22 cellular contexts compared by ENCODE assay signal in genomic region chr3:42130329-42131070, GRCh38. TPM values are rescaled to one million over a fixed set of nuclear protein-coding genes. Genes with fewer than 3 reads are reported as not detected.
DNase-seq lines count a peak whose midpoint lies in the region; ATAC-seq and TF ChIP-seq lines count a peak whose summit lies in the region.
"Had no signal": no experiment of that assay in that cellular context is flagged by ENCODE, and none has a peak within 500 bp of the region (broad histone marks: within the 10 kb centered on the region; RNA-seq: fewer than 3 reads in every experiment).

No MANE protein-coding gene starts in this region.

- ATAC-seq in lower lobe of right lung = peak; percentile 65 to 87
- no peak for ATAC-seq in GM21737 (IDR thresholded peaks at IDR 0.05; ENCODE audit: unreplicated experiment)
- ATAC-seq: T-helper 17 cell had no signal

- TF ChIP-seq CTCF in breast epithelium (IDR thresholded peaks at IDR 0.05) = no peak
- TF ChIP-seq CTCF in MCF 10A (IDR thresholded peaks at IDR 0.05; ENCODE audit: unreplicated experiment) = no peak
- no peak for TF ChIP-seq CTCF in mammary epithelial cell (conservative IDR thresholded peaks at IDR 0.05 in 1 of 2, IDR thresholded peaks at IDR 0.05 in 1 of 2; ENCODE audit: extremely low read depth in 1 of 2, insufficient read depth in 1 of 2, low read depth in 1 of 2, low read length in 2 of 2)
- TF ChIP-seq CTCF in lower lobe of right lung (IDR thresholded peaks at IDR 0.05) = no peak
- TF ChIP-seq CTCF in type B pancreatic cell (conservative IDR thresholded peaks at IDR 0.05) = no peak

- H3K4me2 ChIP-seq in mammary epithelial cell (ENCODE audit: insufficient read depth, low read depth, low read length) = no peak overlapping the region

- in situ Hi-C loops in mammary epithelial cell (cut with MboI; ENCODE audit: low sequenced_read_pairs in 2 of 2) = no loop called here

- no peaks in the 10 kb centered on the region for H3K9me3 Mint-ChIP-seq in MCF 10A (ENCODE audit: unreplicated experiment)
- no peaks in the 10 kb centered on the region for H3K9me3 Mint-ChIP-seq in type B pancreatic cell
- H3K9me3 Mint-ChIP-seq: activated T-helper 1 cell treated with anti-CD3 and anti-CD28 coated beads, Interleukin-12 subunit alpha, Interleukin-12 subunit beta, Interleukin-2, Interleukin-4 antibody, amounts not matched to agents 30 ng/mL and 10 ng/mL and 1 ng/mL, durations not matched to agents 14 hours and 24 hours and 36 hours; neural crest cell had no signal

- H3K4me1 Mint-ChIP-seq in MCF 10A (ENCODE audit: insufficient read depth, unreplicated experiment) (peaks cover 15% of the 10 kb centered on the region), type B pancreatic cell (ENCODE audit: unreplicated experiment) (peaks cover 8% of the 10 kb centered on the region)

- H3K4me3 Mint-ChIP-seq in MCF 10A (ENCODE audit: unreplicated experiment) = no peak overlapping the region
- no peak overlapping the region for H3K4me3 Mint-ChIP-seq in type B pancreatic cell
- H3K4me3 Mint-ChIP-seq: activated T-helper 1 cell treated with anti-CD3 and anti-CD28 coated beads, Interleukin-12 subunit alpha, Interleukin-12 subunit beta, Interleukin-2, Interleukin-4 antibody, amounts not matched to agents 30 ng/mL and 10 ng/mL and 1 ng/mL, durations not matched to agents 14 hours and 24 hours and 36 hours; neural crest cell; T-helper 17 cell had no signal

- no peak overlapping the region for H3K9ac ChIP-seq in mammary epithelial cell (ENCODE audit: insufficient read depth, low read length)

- DNase-seq in breast epithelium (ENCODE audit: low spot score in 2 of 2) (no peak), MCF 10A (ENCODE audit: unreplicated experiment) (no peak), mammary epithelial cell (no peak), lower lobe of right lung (no peak), type B pancreatic cell (ENCODE audit: extremely low spot score, unreplicated experiment) (no peak), NCI-H1930 (lab: John Stamatoyannopoulos, UW) (no peak)
- DNase-seq in activated naive CD4-positive, alpha-beta T cell treated with anti-CD3 and anti-CD28 coated beads, Interleukin-2, amount 50 U/mL, for 16 hours = no peak
- DNase-seq: DND-41; effector CD8-positive, alpha-beta T cell; glutamatergic neuron; mesenchymal stem cell; NCI-H1694; NCI-H446 treated with DMSO at 0.1 percent for 48 hours; SHP77 treated with DMSO at 0.1 percent for 48 hours; stimulated activated CD4-positive, alpha-beta T cell treated with anti-CD3 and anti-CD28 coated beads, Interleukin-15, amount 100 ng/mL, for 24 hours; stimulated activated naive CD4-positive, alpha-beta T cell treated with Interleukin-2 at 50 U/mL for 16 hours; T-helper 17 cell; upper lobe of left lung had no signal

- WGBS in mammary epithelial cell (ENCODE audit: low coverage, missing lambda C conversion rate) = 98% methylated on average over 8 of the region's 8 CpGs

- H3K36me3 Mint-ChIP-seq in MCF 10A (ENCODE audit: insufficient read depth, unreplicated experiment) (peaks cover 7% of the 10 kb centered on the region), type B pancreatic cell (peaks cover 11% of the 10 kb centered on the region)

- H3K4me3 ChIP-seq in breast epithelium (no peak overlapping the region), mammary epithelial cell (replicated peaks in 1 of 3; ENCODE audit: insufficient read depth in 1 of 3, low read depth in 2 of 3, low read length in 3 of 3) (no peak overlapping the region), lower lobe of right lung (no peak overlapping the region)
- H3K4me3 ChIP-seq: cardiac muscle cell, upper lobe of left lung had no signal

- peaks cover 45% of the 10 kb centered on the region for H3K79me2 ChIP-seq in mammary epithelial cell (ENCODE audit: insufficient read depth, low read length)

- dilution Hi-C loops in mammary epithelial cell (cut with HindIII; ENCODE audit: low sequenced_read_pairs) = no loop called here

- no peaks in the 10 kb centered on the region for H4K20me1 ChIP-seq in mammary epithelial cell (ENCODE audit: insufficient read depth, low read length)

- intact Hi-C loops in breast epithelium (cut with DNase I; ENCODE audit: low total_unique reads) (no loop called here), MCF 10A (cut with micrococcal nuclease) (no loop called here), mammary epithelial cell (cut with micrococcal nuclease) (no loop called here), lower lobe of right lung (cut with DNase I) (no loop called here)

- POLR2A ChIA-PET in MCF 10A (lab: Yijun Ruan, JAX) = interaction anchor here (0.6 to 1.3 kb wide), 6 partner anchors 13 to 110 kb away, joined by 3 to 6 read pairs (median 3); no protein-coding TSS in a partner anchor

- peak overlapping the region; percentile 67 to 82 for H3K27ac ChIP-seq in breast epithelium
- peak overlapping the region; percentile 91 for H3K27ac ChIP-seq in mammary epithelial cell (ENCODE audit: insufficient read depth, low read depth, low read length)
- H3K27ac ChIP-seq in lower lobe of right lung = peak overlapping the region; percentile 1
- H3K27ac ChIP-seq: cardiac muscle cell, upper lobe of left lung had no signal

- H3K4me1 ChIP-seq in breast epithelium = peaks cover 0 to 6% of the 10 kb centered on the region in 2 donors
- peaks cover 29% of the 10 kb centered on the region for H3K4me1 ChIP-seq in mammary epithelial cell (ENCODE audit: insufficient read depth, low read length)
- peaks cover 8% of the 10 kb centered on the region for H3K4me1 ChIP-seq in lower lobe of right lung

- no TSS peak for BruUV-seq in MCF 10A (replicated peaks; lab: Mats Ljungman, UMichigan)
- BruUV-seq in mammary epithelial cell (replicated peaks; lab: Mats Ljungman, UMichigan) = no TSS peak

- H3K27ac Mint-ChIP-seq in MCF 10A (ENCODE audit: low read depth, unreplicated experiment) (no peak overlapping the region), type B pancreatic cell (peak overlapping the region; percentile 88)
- H3K27ac Mint-ChIP-seq: activated T-helper 1 cell treated with anti-CD3 and anti-CD28 coated beads, Interleukin-12 subunit alpha, Interleukin-12 subunit beta, Interleukin-2, Interleukin-4 antibody, amounts not matched to agents 30 ng/mL and 10 ng/mL and 1 ng/mL, durations not matched to agents 14 hours and 24 hours and 36 hours; T-helper 17 cell had no signal

- TF ChIP-seq POLR2A in breast epithelium (IDR thresholded peaks at IDR 0.05) = no peak

- CTCF ChIA-PET in MCF 10A (lab: Yijun Ruan, JAX) (interaction anchor here (0.6 to 3.8 kb wide), 7 partner anchors 11 to 368 kb away, joined by 3 to 33 read pairs (median 6); no protein-coding TSS in a partner anchor), mammary epithelial cell (lab: Charles Lee; ENCODE audit: low non-redundant PET) (no interaction called here)

- H3K27me3 Mint-ChIP-seq in MCF 10A (ENCODE audit: insufficient read depth, unreplicated experiment) = no peaks in the 10 kb centered on the region
- H3K27me3 Mint-ChIP-seq in type B pancreatic cell = no peaks in the 10 kb centered on the region
- H3K27me3 Mint-ChIP-seq: T-helper 17 cell had no signal

- no peak overlapping the region for H2AFZ ChIP-seq in mammary epithelial cell (ENCODE audit: low read depth, low read length)

- no peaks in the 10 kb centered on the region for H3K27me3 ChIP-seq in breast epithelium
- no peaks in the 10 kb centered on the region for H3K27me3 ChIP-seq in mammary epithelial cell (ENCODE audit: insufficient read depth, low read length)
- H3K27me3 ChIP-seq in lower lobe of right lung (ENCODE audit: low read depth) = no peaks in the 10 kb centered on the region
- H3K27me3 ChIP-seq: cardiac muscle cell, upper lobe of left lung had no signal

- H3K9me3 ChIP-seq in breast epithelium (no peaks in the 10 kb centered on the region), mammary epithelial cell (replicated peaks; ENCODE audit: insufficient read depth, low read length) (no peaks in the 10 kb centered on the region), lower lobe of right lung (no peaks in the 10 kb centered on the region)
- H3K9me3 ChIP-seq: upper lobe of left lung had no signal

- no peaks in the 10 kb centered on the region for H3K36me3 ChIP-seq in breast epithelium
- H3K36me3 ChIP-seq in mammary epithelial cell (ENCODE audit: insufficient read depth, low read length) = peaks cover 3% of the 10 kb centered on the region
- peaks cover 19% of the 10 kb centered on the region for H3K36me3 ChIP-seq in lower lobe of right lung

RNA-seq across cellular contexts. Expression of gene TRAK1, which starts 39.3 kb away (rescaled TPM):
- total RNA-seq in breast epithelium (10 to 100 TPM; 29.0 to 53.7 (median 40.6) TPM), MCF 10A (2022) (32.8 and 33.2 TPM in 2 replicates), mammary epithelial cell (10 to 100 TPM; 64.5 to 67.2 TPM), lower lobe of right lung (50.6 TPM), type B pancreatic cell (ENCODE audit: low replicate concordance) (49.2 and 54.7 TPM in 2 replicates)
- polyA plus RNA-seq in mammary epithelial cell = 36.6 TPM
- 56.6 TPM for polyA minus RNA-seq in mammary epithelial cell

Comparison
In these comparisons a context has a peak if more than half of its experiments do, and no peak if none do; other contexts are left out.
1. H3K27ac ChIP-seq: peak in every context shown above with its lines; median percentile 91 in mammary epithelial cell; 74 in breast epithelium; 1 in lower lobe of right lung.